In the genomic region with DNA sequence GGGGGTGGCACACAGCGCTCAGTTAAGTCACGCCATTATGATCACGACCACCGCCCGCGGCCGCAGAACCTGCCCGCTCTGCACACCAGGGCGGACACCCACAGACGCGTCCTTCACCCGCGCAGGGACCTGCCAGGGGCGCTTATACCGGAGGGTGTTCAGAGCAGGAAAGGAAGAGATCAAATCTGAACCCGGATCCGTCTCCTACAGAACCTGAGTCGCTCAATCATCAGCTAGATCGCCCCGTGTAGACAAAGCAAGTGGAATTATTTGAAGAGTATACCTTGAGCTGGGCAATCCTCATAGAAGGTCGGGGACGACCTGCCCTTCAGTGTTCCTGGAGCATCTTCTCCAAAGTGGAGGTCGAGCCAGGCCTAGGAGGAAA, we compare ENCODE assay signal across 1 cellular context.
TF ChIP-seq lines count a peak whose summit lies in the region.

No MANE protein-coding gene starts in this region.

TF ChIP-seq in WTC11, 78 proteins besides CTCF, POLR2A, EP300 and RAD21 (continued from another document):
- TF ChIP-seq, protein P1, sequence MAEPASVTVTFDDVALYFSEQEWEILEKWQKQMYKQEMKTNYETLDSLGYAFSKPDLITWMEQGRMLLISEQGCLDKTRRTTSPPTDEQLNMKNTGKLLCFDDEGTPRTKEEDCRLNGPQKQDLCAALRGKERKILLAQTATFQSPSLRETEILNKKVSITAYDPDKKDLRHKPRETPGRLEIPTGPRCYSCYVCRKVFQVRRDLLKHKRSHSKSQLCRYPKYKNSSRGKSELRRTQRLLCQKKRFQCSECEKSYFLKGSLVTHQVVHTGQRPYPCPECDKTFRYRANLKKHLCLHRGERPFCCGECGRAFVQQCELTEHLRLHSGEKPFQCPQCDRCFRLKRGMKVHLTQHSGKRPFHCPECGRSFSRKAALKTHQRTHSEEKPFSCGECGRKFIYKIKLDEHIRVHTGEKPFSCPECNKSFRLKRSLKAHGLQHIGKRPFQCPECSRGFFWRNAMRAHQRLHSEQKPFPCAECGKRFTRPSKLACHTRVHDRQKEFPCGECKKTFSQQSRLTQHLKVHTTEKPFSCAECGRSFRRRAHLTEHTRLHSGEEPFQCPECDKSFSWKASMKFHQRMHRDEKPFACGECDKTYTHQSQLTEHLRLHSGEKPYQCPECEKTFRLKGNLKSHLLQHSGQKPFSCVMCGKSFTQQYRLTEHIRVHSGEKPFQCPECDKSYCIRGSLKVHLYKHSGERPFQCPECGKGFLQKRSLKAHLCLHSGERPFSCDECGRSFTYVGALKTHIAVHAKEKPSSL (CRISPR knock-in tag; conservative IDR thresholded peaks at IDR 0.05), result no peak
- TF ChIP-seq NR3C1 (CRISPR knock-in tag; conservative IDR thresholded peaks at IDR 0.05; ENCODE audit: low read depth) (no peak), TCF7 (CRISPR knock-in tag; IDR thresholded peaks at IDR 0.05; ENCODE audit: low read depth) (no peak), CREM (CRISPR knock-in tag; IDR thresholded peaks at IDR 0.05) (no peak), ZNF423 (CRISPR knock-in tag; IDR thresholded peaks at IDR 0.05) (no peak), SMAD3 (CRISPR knock-in tag; IDR thresholded peaks at IDR 0.05; ENCODE audit: borderline replicate concordance) (no peak), FOXJ3 (CRISPR knock-in tag; IDR thresholded peaks at IDR 0.05; ENCODE audit: borderline replicate concordance) (no peak)
- TF ChIP-seq, protein P2, sequence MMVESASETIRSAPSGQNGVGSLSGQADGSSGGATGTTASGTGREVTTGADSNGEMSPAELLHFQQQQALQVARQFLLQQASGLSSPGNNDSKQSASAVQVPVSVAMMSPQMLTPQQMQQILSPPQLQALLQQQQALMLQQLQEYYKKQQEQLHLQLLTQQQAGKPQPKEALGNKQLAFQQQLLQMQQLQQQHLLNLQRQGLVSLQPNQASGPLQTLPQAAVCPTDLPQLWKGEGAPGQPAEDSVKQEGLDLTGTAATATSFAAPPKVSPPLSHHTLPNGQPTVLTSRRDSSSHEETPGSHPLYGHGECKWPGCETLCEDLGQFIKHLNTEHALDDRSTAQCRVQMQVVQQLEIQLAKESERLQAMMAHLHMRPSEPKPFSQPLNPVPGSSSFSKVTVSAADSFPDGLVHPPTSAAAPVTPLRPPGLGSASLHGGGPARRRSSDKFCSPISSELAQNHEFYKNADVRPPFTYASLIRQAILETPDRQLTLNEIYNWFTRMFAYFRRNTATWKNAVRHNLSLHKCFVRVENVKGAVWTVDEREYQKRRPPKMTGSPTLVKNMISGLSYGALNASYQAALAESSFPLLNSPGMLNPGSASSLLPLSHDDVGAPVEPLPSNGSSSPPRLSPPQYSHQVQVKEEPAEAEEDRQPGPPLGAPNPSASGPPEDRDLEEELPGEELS (CRISPR knock-in tag; IDR thresholded peaks at IDR 0.05), result no peak
- TF ChIP-seq, protein P3, sequence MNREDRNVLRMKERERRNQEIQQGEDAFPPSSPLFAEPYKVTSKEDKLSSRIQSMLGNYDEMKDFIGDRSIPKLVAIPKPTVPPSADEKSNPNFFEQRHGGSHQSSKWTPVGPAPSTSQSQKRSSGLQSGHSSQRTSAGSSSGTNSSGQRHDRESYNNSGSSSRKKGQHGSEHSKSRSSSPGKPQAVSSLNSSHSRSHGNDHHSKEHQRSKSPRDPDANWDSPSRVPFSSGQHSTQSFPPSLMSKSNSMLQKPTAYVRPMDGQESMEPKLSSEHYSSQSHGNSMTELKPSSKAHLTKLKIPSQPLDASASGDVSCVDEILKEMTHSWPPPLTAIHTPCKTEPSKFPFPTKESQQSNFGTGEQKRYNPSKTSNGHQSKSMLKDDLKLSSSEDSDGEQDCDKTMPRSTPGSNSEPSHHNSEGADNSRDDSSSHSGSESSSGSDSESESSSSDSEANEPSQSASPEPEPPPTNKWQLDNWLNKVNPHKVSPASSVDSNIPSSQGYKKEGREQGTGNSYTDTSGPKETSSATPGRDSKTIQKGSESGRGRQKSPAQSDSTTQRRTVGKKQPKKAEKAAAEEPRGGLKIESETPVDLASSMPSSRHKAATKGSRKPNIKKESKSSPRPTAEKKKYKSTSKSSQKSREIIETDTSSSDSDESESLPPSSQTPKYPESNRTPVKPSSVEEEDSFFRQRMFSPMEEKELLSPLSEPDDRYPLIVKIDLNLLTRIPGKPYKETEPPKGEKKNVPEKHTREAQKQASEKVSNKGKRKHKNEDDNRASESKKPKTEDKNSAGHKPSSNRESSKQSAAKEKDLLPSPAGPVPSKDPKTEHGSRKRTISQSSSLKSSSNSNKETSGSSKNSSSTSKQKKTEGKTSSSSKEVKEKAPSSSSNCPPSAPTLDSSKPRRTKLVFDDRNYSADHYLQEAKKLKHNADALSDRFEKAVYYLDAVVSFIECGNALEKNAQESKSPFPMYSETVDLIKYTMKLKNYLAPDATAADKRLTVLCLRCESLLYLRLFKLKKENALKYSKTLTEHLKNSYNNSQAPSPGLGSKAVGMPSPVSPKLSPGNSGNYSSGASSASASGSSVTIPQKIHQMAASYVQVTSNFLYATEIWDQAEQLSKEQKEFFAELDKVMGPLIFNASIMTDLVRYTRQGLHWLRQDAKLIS (CRISPR knock-in tag; IDR thresholded peaks at IDR 0.05; ENCODE audit: borderline replicate concordance), result no peak
- TF ChIP-seq, protein P4, sequence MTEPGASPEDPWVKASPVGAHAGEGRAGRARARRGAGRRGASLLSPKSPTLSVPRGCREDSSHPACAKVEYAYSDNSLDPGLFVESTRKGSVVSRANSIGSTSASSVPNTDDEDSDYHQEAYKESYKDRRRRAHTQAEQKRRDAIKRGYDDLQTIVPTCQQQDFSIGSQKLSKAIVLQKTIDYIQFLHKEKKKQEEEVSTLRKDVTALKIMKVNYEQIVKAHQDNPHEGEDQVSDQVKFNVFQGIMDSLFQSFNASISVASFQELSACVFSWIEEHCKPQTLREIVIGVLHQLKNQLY (CRISPR knock-in tag; IDR thresholded peaks at IDR 0.05), result no peak
